ENCODE assay signal across 27 cellular contexts in genomic region chr10:92667078-92667477, GRCh38.
"Had no signal": no experiment of that assay in that cellular context is flagged by ENCODE, and none has a peak within 500 bp of the region (broad histone marks: within the 10 kb centered on the region; RNA-seq: fewer than 3 reads in every experiment).

No MANE protein-coding gene starts in this region.

- H3K36me3 ChIP-seq: stomach, suprapubic skin, thoracic aorta, thyroid gland, tibial artery, tibial nerve, transverse colon, upper lobe of left lung, upper lobe of right lung, uterus, vagina had no signal

- H3K9me3 ChIP-seq: testis, vagina had no signal

- DNase-seq: stimulated activated CD4-positive, alpha-beta T cell treated with anti-CD3 and anti-CD28 coated beads, Interleukin-2, amount 100 ng/mL, for 48 hours; stimulated activated CD4-positive, alpha-beta T cell treated with anti-CD3 and anti-CD28 coated beads, Interleukin-4, amount 100 ng/mL, for 1 hour; stimulated activated CD4-positive, alpha-beta T cell treated with anti-CD3 and anti-CD28 coated beads, Interleukin-4, amount 100 ng/mL, for 24 hours; stimulated activated CD4-positive, alpha-beta T cell treated with anti-CD3 and anti-CD28 coated beads, Interleukin-4, amount 100 ng/mL, for 4 hours; stimulated activated CD8-positive, alpha-beta memory T cell treated with anti-CD3 and anti-CD28 coated beads, Interleukin-4, amount 100 ng/mL, for 48 hours; stimulated activated naive B cell treated with anti-CD40 and anti-IgM and Interleukin-4, amounts not matched to agents 10 μg/mL and 1 μg/mL and 100 μg/mL, for 72 hours; stimulated activated naive CD4-positive, alpha-beta T cell; stimulated activated naive CD4-positive, alpha-beta T cell treated with Interleukin-2 at 50 U/mL for 16 hours; stimulated activated naive CD8-positive, alpha-beta T cell treated with anti-CD3 and anti-CD28 coated beads, Interleukin-15, amount 100 ng/mL, for 72 hours; stimulated activated naive CD8-positive, alpha-beta T cell treated with anti-CD3 and anti-CD28 coated beads, Interleukin-15, Interleukin-2, amounts not matched to agents 100 U/mL and 50 U/mL, for 24 hours; stomach; substantia nigra; testis; thyroid gland; tibial artery; transverse colon; trophoblast cell; upper lobe of right lung; uterus had no signal

- H3K4me3 ChIP-seq: stomach, suprapubic skin, testis, thoracic aorta, thyroid gland, tibial artery, tibial nerve, transverse colon, upper lobe of left lung, upper lobe of right lung, uterus, vagina had no signal

- ATAC-seq: stimulated activated effector memory CD8-positive, alpha-beta T cell treated with anti-CD3 and anti-CD28 coated beads, Interleukin-12 subunit alpha, Interleukin-12 subunit beta, amount 100 ng/mL, for 72 hours; stimulated activated memory B cell treated with anti-CD40 and anti-IgM and Interleukin-4, amounts not matched to agents 10 μg/mL and 1 μg/mL and 100 μg/mL, for 72 hours; stimulated activated naive B cell treated with anti-CD40 and anti-IgM and Interleukin-4, amounts not matched to agents 10 μg/mL and 1 μg/mL and 100 μg/mL, for 72 hours; stimulated activated naive CD8-positive, alpha-beta T cell treated with anti-CD3 and anti-CD28 coated beads, Interleukin-15, amount 100 ng/mL, for 72 hours; stimulated activated naive CD8-positive, alpha-beta T cell treated with anti-CD3 and anti-CD28 coated beads, Interleukin-15, Interleukin-2, amounts not matched to agents 100 U/mL and 50 U/mL, for 24 hours; upper lobe of right lung had no signal

- H3K4me1 ChIP-seq: stomach, suprapubic skin, testis, thyroid gland, tibial artery, tibial nerve, transverse colon, upper lobe of left lung, upper lobe of right lung, uterus, vagina had no signal

- H3K27me3 ChIP-seq: stomach, suprapubic skin, testis, thyroid gland, tibial artery, tibial nerve, transverse colon, upper lobe of left lung, upper lobe of right lung, uterus, vagina had no signal

- H3K27ac ChIP-seq: stomach, suprapubic skin, testis, thoracic aorta, thyroid gland, tibial artery, tibial nerve, transverse colon, upper lobe of left lung, upper lobe of right lung, uterus, vagina had no signal

- FAIRE-seq: urothelium cell line had no signal
